Comparison of ENCODE assay signal across 1 cellular context in the genomic region with DNA sequence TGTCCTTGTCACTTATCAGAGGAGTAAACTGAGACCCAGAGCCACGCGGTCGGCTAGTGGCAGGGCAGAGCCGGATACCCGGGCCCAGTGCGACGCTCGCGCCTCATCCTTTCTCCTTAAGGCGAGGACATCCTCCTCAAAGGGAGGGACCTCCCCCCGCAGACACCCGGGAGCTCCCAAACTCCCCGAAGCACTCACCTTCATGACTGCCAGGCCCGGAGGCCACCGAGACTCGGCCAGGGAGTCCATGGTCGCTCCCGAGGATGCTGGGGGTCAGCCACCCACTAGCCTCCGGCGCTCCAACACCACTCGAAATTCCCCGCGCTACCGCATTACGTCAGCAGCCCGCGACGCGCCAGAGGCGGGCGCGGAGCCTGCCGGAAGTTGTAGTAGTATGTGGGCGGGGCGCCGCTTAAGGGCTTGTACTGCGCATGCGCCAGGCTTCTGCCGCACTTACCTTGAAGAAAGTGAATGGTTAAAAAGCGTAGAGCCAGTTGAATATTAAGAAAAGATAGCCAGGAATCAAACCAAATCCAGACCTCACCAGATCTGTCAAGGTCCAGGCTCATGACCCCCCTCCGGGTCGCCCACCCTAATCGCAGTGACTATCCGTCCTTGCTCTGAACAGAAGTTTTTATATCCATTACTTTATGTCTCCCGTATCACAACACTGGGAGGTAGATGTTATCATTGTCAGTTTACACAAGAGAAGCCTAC.
TF ChIP-seq lines count a peak whose summit lies in the region.

A gene with protein sequence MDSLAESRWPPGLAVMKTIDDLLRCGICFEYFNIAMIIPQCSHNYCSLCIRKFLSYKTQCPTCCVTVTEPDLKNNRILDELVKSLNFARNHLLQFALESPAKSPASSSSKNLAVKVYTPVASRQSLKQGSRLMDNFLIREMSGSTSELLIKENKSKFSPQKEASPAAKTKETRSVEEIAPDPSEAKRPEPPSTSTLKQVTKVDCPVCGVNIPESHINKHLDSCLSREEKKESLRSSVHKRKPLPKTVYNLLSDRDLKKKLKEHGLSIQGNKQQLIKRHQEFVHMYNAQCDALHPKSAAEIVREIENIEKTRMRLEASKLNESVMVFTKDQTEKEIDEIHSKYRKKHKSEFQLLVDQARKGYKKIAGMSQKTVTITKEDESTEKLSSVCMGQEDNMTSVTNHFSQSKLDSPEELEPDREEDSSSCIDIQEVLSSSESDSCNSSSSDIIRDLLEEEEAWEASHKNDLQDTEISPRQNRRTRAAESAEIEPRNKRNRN (minus strand): TSS at position 336 of the 717 bp plus-strand sequence. CDS start 87 bp downstream, at position 249.

TF ChIP-seq in GM23338, 12 proteins besides CTCF, POLR2A, EP300 and RAD21:
- TF ChIP-seq CREB1 (CRISPR knock-in tag; IDR thresholded peaks at IDR 0.05; ENCODE audit: low read depth) (peak; percentile 99), EZH2 (IDR thresholded peaks at IDR 0.05; ENCODE audit: low read depth, unreplicated experiment) (no peak), EZH2phosphoT487 (IDR thresholded peaks at IDR 0.05; ENCODE audit: unreplicated experiment) (no peak), POLR2AphosphoS5 (IDR thresholded peaks at IDR 0.05; ENCODE audit: low read depth) (peak; percentile 83)
- TF ChIP-seq, protein P1, sequence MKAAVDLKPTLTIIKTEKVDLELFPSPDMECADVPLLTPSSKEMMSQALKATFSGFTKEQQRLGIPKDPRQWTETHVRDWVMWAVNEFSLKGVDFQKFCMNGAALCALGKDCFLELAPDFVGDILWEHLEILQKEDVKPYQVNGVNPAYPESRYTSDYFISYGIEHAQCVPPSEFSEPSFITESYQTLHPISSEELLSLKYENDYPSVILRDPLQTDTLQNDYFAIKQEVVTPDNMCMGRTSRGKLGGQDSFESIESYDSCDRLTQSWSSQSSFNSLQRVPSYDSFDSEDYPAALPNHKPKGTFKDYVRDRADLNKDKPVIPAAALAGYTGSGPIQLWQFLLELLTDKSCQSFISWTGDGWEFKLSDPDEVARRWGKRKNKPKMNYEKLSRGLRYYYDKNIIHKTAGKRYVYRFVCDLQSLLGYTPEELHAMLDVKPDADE (IDR thresholded peaks at IDR 0.05): peak; percentile 90
